1 cellular context compared by ENCODE assay signal in the genomic region with DNA sequence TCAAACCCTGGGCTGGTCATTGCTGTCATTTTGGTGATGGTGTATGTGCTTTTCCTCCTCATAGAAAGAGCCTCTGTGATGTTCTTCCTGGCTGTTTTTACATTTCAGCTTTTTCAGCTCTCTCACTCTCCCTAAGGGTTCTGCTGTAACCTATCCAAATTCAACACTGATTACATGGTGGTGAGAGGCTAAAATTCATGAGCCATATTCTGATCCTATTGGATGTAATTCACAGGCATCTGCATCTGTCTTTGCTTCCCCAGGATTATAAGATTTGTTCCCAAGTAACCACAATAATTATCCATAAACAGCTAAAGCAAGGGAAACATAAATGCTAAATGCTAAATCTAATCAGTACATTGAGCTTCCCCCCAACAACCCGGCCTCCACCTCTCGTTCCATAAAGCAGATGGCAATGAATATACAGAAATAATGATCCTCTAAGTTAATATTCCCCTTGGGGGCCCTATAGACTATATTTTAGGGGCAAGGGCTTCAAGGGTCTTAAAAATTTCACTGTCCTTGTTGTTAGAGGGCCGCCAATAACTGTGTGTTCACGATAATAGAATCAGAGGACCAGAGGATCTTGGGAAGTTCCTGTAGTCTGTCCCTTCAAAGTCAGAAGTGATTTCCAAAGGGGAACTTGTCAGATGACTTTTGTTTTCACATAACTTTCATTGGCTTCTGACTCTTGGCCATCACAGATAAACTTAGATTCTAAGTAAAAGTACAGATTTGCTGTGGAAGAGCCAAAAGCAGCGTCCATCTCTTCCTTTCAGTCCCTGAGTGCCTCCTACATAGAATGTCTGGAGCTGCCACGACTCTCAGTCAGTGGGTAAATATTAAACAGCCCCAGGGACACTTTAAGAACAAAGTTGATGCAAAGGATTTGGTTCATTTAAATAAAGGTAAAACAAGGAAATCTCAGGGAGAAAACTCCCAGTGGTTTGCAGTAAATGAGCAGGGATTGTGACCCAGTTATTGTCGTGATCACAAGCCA.
TF ChIP-seq lines count a peak whose summit lies in the region.

No MANE protein-coding gene starts in this region.

TF ChIP-seq in HepG2, 621 proteins besides CTCF, POLR2A, EP300 and RAD21:
- TF ChIP-seq CAMTA2 (CRISPR knock-in tag; IDR thresholded peaks at IDR 0.05; ENCODE audit: borderline replicate concordance) (no peak), ZFAT (CRISPR knock-in tag; conservative IDR thresholded peaks at IDR 0.05) (no peak), HMGA1 (CRISPR knock-in tag; conservative IDR thresholded peaks at IDR 0.05) (no peak), GPN1 (CRISPR knock-in tag; IDR thresholded peaks at IDR 0.05; ENCODE audit: borderline replicate concordance) (no peak), SYNCRIP (IDR thresholded peaks at IDR 0.05; ENCODE audit: insufficient read depth, low read depth, low read length) (no peak), TMF1 (CRISPR knock-in tag; IDR thresholded peaks at IDR 0.05; ENCODE audit: low read depth) (no peak), UBTF (CRISPR knock-in tag; IDR thresholded peaks at IDR 0.05) (no peak), GTF2F1 (IDR thresholded peaks at IDR 0.05; ENCODE audit: low read length) (no peak), WIZ (CRISPR knock-in tag; IDR thresholded peaks at IDR 0.05) (no peak), SNAPC5 (CRISPR knock-in tag; IDR thresholded peaks at IDR 0.05; ENCODE audit: borderline replicate concordance) (no peak), CERS6 (CRISPR knock-in tag; IDR thresholded peaks at IDR 0.05) (no peak), BRF2 (CRISPR knock-in tag; IDR thresholded peaks at IDR 0.05) (no peak), PRDM4 (CRISPR knock-in tag; IDR thresholded peaks at IDR 0.05; ENCODE audit: borderline replicate concordance) (no peak), ZNF33A (CRISPR knock-in tag; IDR thresholded peaks at IDR 0.05; ENCODE audit: borderline replicate concordance) (no peak), ZNF776 (CRISPR knock-in tag; IDR thresholded peaks at IDR 0.05) (no peak), ELF1 (CRISPR knock-in tag; IDR thresholded peaks at IDR 0.05) (no peak)
- TF ChIP-seq, protein P1, sequence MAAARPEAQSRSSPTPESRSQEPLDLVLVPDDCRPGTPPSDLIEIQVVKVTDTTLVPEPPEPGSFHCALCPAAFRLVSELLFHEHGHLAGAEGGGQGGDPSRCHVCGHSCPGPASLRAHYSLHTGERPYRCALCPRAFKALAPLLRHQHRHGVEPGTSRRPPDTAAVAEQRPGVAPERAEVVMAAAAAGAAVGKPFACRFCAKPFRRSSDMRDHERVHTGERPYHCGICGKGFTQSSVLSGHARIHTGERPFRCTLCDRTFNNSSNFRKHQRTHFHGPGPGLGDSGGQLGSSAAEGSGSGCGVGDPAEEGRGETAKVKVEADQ (CRISPR knock-in tag; IDR thresholded peaks at IDR 0.05; ENCODE audit: borderline replicate concordance), result no peak
- TF ChIP-seq, protein P2, sequence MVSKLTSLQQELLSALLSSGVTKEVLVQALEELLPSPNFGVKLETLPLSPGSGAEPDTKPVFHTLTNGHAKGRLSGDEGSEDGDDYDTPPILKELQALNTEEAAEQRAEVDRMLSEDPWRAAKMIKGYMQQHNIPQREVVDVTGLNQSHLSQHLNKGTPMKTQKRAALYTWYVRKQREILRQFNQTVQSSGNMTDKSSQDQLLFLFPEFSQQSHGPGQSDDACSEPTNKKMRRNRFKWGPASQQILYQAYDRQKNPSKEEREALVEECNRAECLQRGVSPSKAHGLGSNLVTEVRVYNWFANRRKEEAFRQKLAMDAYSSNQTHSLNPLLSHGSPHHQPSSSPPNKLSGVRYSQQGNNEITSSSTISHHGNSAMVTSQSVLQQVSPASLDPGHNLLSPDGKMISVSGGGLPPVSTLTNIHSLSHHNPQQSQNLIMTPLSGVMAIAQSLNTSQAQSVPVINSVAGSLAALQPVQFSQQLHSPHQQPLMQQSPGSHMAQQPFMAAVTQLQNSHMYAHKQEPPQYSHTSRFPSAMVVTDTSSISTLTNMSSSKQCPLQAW (CRISPR knock-in tag; IDR thresholded peaks at IDR 0.05), result no peak
- TF ChIP-seq, protein P3, sequence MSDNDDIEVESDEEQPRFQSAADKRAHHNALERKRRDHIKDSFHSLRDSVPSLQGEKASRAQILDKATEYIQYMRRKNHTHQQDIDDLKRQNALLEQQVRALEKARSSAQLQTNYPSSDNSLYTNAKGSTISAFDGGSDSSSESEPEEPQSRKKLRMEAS (IDR thresholded peaks at IDR 0.05), result no peak
- TF ChIP-seq, protein P4, sequence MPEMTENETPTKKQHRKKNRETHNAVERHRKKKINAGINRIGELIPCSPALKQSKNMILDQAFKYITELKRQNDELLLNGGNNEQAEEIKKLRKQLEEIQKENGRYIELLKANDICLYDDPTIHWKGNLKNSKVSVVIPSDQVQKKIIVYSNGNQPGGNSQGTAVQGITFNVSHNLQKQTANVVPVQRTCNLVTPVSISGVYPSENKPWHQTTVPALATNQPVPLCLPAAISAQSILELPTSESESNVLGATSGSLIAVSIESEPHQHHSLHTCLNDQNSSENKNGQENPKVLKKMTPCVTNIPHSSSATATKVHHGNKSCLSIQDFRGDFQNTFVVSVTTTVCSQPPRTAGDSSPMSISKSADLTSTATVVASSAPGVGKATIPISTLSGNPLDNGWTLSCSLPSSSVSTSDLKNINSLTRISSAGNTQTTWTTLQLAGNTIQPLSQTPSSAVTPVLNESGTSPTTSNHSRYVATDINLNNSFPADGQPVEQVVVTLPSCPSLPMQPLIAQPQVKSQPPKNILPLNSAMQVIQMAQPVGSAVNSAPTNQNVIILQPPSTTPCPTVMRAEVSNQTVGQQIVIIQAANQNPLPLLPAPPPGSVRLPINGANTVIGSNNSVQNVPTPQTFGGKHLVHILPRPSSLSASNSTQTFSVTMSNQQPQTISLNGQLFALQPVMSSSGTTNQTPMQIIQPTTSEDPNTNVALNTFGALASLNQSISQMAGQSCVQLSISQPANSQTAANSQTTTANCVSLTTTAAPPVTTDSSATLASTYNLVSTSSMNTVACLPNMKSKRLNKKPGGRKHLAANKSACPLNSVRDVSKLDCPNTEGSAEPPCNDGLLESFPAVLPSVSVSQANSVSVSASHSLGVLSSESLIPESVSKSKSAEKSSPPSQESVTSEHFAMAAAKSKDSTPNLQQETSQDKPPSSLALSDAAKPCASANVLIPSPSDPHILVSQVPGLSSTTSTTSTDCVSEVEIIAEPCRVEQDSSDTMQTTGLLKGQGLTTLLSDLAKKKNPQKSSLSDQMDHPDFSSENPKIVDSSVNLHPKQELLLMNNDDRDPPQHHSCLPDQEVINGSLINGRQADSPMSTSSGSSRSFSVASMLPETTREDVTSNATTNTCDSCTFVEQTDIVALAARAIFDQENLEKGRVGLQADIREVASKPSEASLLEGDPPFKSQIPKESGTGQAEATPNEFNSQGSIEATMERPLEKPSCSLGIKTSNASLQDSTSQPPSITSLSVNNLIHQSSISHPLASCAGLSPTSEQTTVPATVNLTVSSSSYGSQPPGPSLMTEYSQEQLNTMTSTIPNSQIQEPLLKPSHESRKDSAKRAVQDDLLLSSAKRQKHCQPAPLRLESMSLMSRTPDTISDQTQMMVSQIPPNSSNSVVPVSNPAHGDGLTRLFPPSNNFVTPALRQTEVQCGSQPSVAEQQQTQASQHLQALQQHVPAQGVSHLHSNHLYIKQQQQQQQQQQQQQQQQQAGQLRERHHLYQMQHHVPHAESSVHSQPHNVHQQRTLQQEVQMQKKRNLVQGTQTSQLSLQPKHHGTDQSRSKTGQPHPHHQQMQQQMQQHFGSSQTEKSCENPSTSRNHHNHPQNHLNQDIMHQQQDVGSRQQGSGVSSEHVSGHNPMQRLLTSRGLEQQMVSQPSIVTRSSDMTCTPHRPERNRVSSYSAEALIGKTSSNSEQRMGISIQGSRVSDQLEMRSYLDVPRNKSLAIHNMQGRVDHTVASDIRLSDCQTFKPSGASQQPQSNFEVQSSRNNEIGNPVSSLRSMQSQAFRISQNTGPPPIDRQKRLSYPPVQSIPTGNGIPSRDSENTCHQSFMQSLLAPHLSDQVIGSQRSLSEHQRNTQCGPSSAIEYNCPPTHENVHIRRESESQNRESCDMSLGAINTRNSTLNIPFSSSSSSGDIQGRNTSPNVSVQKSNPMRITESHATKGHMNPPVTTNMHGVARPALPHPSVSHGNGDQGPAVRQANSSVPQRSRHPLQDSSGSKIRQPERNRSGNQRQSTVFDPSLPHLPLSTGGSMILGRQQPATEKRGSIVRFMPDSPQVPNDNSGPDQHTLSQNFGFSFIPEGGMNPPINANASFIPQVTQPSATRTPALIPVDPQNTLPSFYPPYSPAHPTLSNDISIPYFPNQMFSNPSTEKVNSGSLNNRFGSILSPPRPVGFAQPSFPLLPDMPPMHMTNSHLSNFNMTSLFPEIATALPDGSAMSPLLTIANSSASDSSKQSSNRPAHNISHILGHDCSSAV (CRISPR knock-in tag; IDR thresholded peaks at IDR 0.05; ENCODE audit: borderline replicate concordance), result no peak
